8 cellular contexts compared by ENCODE assay signal in genomic region chr14:77140343-77140936, GRCh38. TPM values are rescaled to one million over a fixed set of nuclear protein-coding genes. Genes with fewer than 3 reads are reported as not detected.
DNase-seq lines count a peak whose midpoint lies in the region; ATAC-seq and TF ChIP-seq lines count a peak whose summit lies in the region.

No MANE protein-coding gene starts in this region.

- H3K9ac ChIP-seq in NT2/D1 (ENCODE audit: insufficient read length, low read depth): peak overlapping the region; percentile 74

- H3K36me3 ChIP-seq in breast epithelium (no peaks in the 10 kb centered on the region), NT2/D1 (ENCODE audit: insufficient read depth, insufficient read length, low read length) (no peaks in the 10 kb centered on the region), iPS DF 6.9 (ENCODE audit: control insufficient read depth, insufficient read depth, low read length) (peaks cover 2% of the 10 kb centered on the region; the same call in 1 of the 2 replicates)

- POLR2A ChIA-PET in MCF 10A (lab: Yijun Ruan, JAX): interaction anchor here (0.6 to 1.4 kb wide), 2 partner anchors 10 to 43 kb away, joined by 3 to 5 read pairs; no protein-coding TSS in a partner anchor

- WGBS in iPS DF 6.9 (ENCODE audit: insufficient coverage, insufficient read length): no CpG with 5 or more reads among the region's 41 CpGs

- H3K4me1 ChIP-seq in breast epithelium (peaks cover 10 to 12% of the 10 kb centered on the region in 2 donors), NT2/D1 (ENCODE audit: insufficient read depth, insufficient read length) (peaks cover 9% of the 10 kb centered on the region), iPS DF 6.9 (ENCODE audit: control insufficient read depth, insufficient read depth, low read length) (peaks cover 4% of the 10 kb centered on the region; the same call in 1 of the 2 replicates)

- TF ChIP-seq CTCF in breast epithelium (IDR thresholded peaks at IDR 0.05): no peak
- TF ChIP-seq CTCF in MCF 10A (IDR thresholded peaks at IDR 0.05; ENCODE audit: unreplicated experiment): no peak

- DNase-seq in breast epithelium (ENCODE audit: low spot score in 2 of 2) (peak in 1 of 2 donors; percentile 41), MCF 10A (ENCODE audit: unreplicated experiment) (no peak), NT2/D1 (ENCODE audit: low read depth, low spot score) (no peak), iPS DF 6.9 (ENCODE audit: low read depth, low spot score) (no peak), Kasumi-1 (lab: John Stamatoyannopoulos, UW) (no peak), HPDE6-E6E7 (ENCODE audit: extremely low spot score) (no peak)

- H3K27me3 Mint-ChIP-seq in MCF 10A (ENCODE audit: insufficient read depth, unreplicated experiment): peaks cover 89% of the 10 kb centered on the region

- TF ChIP-seq POLR2A in breast epithelium (IDR thresholded peaks at IDR 0.05): no peak

- BruUV-seq in MCF 10A (replicated peaks; lab: Mats Ljungman, UMichigan): no TSS peak

- intact Hi-C loops in breast epithelium (cut with DNase I; ENCODE audit: low total_unique reads) (no loop called here), MCF 10A (cut with micrococcal nuclease) (no loop called here)

- H3K27ac ChIP-seq in breast epithelium (no peak overlapping the region), iPS DF 6.9 (ENCODE audit: low read length) (no peak overlapping the region), temporal lobe (ENCODE audit: low read depth, low read length) (peak overlapping the region; percentile 30)

- peaks cover 3 to 73% of the 10 kb centered on the region in 2 donors for H3K27me3 ChIP-seq in breast epithelium
- H3K27me3 ChIP-seq in NT2/D1 (ENCODE audit: insufficient read depth, insufficient read length): peaks cover 32% of the 10 kb centered on the region
- no peaks in the 10 kb centered on the region for H3K27me3 ChIP-seq in iPS DF 6.9 (ENCODE audit: control insufficient read depth, insufficient read depth, low read length)

- no peaks in the 10 kb centered on the region for H3K9me3 Mint-ChIP-seq in MCF 10A (ENCODE audit: unreplicated experiment)

- H3K27ac Mint-ChIP-seq in MCF 10A (ENCODE audit: low read depth, unreplicated experiment): no peak overlapping the region

- H3K36me3 Mint-ChIP-seq in MCF 10A (ENCODE audit: insufficient read depth, unreplicated experiment): no peaks in the 10 kb centered on the region

- H3K4me1 Mint-ChIP-seq in MCF 10A (ENCODE audit: insufficient read depth, unreplicated experiment): no peaks in the 10 kb centered on the region

- H3K4me3 ChIP-seq in breast epithelium (peak overlapping the region in 2 of 3 donors; percentile 42 to 61), NT2/D1 (ENCODE audit: insufficient read length, low read depth) (peak overlapping the region; percentile 54), iPS DF 6.9 (ENCODE audit: low read length) (peak overlapping the region; percentile 76)

- no peaks in the 10 kb centered on the region for H3K9me3 ChIP-seq in breast epithelium
- no peaks in the 10 kb centered on the region for H3K9me3 ChIP-seq in NT2/D1 (ENCODE audit: insufficient read depth, low read length)
- H3K9me3 ChIP-seq in iPS DF 6.9 (ENCODE audit: control insufficient read depth, insufficient read depth, low read length): no peaks in the 10 kb centered on the region

- CTCF ChIA-PET in MCF 10A (lab: Yijun Ruan, JAX): interaction anchor here (0.6 kb wide), 1 partner anchor 45 kb away, joined by 3 read pairs; no protein-coding TSS in a partner anchor

- no peak overlapping the region for H3K4me3 Mint-ChIP-seq in MCF 10A (ENCODE audit: unreplicated experiment)

- no peak for ATAC-seq in activated CD4-positive, CD25-positive, alpha-beta regulatory T cell treated with anti-CD3 and anti-CD28 coated beads, Interleukin-2, amount 50 U/mL, for 24 hours

RNA-seq across cellular contexts. Expression of gene ZDHHC22, which starts 1.2 kb away (rescaled TPM):
- not detected for total RNA-seq in breast epithelium
- not detected in 2 replicates for total RNA-seq in MCF 10A (2022)
- 9.8 TPM for total RNA-seq in temporal lobe

RNA-seq across cellular contexts. Expression of gene TMEM63C, which starts 41.2 kb away (rescaled TPM):
- 1 to 10 TPM in 2 of 3 donors, under 1 TPM in 1; 0.16 to 8.0 (median 3.9) TPM for total RNA-seq in breast epithelium
- 5.1 and 9.3 TPM in 2 replicates for total RNA-seq in MCF 10A (2022)
- total RNA-seq in temporal lobe: 11.1 TPM

RNA-seq across cellular contexts. Expression of gene CIPC, which starts 42.4 kb away (rescaled TPM):
- total RNA-seq in breast epithelium: 10 to 100 TPM; 40.6 to 64.8 (median 50.7) TPM
- 9.7 and 11.4 TPM in 2 replicates for total RNA-seq in MCF 10A (2022)
- 34.9 TPM for total RNA-seq in temporal lobe

Comparison
In these comparisons a context has a peak if more than half of its experiments do, and no peak if none do; other contexts are left out.
1. RNA of gene ZDHHC22, which starts 1.2 kb away (total RNA-seq): 9.8 TPM in temporal lobe (single experiment); not detected in breast epithelium and not detected in MCF 10A; every median in the first group is over 10 times any median in the second.
2. Peak in every context shown above with its lines, with median percentiles within 50 percentile points of each other: H3K4me3 ChIP-seq.